8 cellular contexts compared by ENCODE assay signal in genomic region chr19:17718467-17718987, GRCh38. TPM values are rescaled to one million over a fixed set of nuclear protein-coding genes. Genes with fewer than 3 reads are reported as not detected.
A peak's percentile ranks its signal among the peaks of the same experiment; 100 is the strongest.
DNase-seq lines count a peak whose midpoint lies in the region; ATAC-seq and TF ChIP-seq lines count a peak whose summit lies in the region.

No MANE protein-coding gene starts in this region.

- peaks cover 3 to 17% of the 10 kb centered on the region in 2 donors for H3K36me3 Mint-ChIP-seq in CD14-positive monocyte
- H3K36me3 Mint-ChIP-seq in activated T-helper 1 cell treated with anti-CD3 and anti-CD28 coated beads, Interleukin-12 subunit alpha, Interleukin-12 subunit beta, Interleukin-2, Interleukin-4 antibody, amounts not matched to agents 30 ng/mL and 10 ng/mL and 1 ng/mL, durations not matched to agents 14 hours and 24 hours and 36 hours (ENCODE audit: low read depth), result peaks cover 7% of the 10 kb centered on the region

- H3K36me3 ChIP-seq in muscle layer of colon (ENCODE audit: insufficient read depth, low read length), result peaks cover 5% of the 10 kb centered on the region

- intact Hi-C loops in CD14-positive monocyte (cut with micrococcal nuclease), result loop anchor here in 1 of 2 donors (5.0 kb wide), 1 partner anchor 59 kb away; no protein-coding TSS in a partner anchor
- intact Hi-C loops in activated T-helper 1 cell treated with anti-CD3 and anti-CD28 coated beads, Interleukin-12 subunit alpha, Interleukin-12 subunit beta, Interleukin-2, Interleukin-4 antibody, amounts not matched to agents 30 ng/mL and 10 ng/mL and 1 ng/mL, durations not matched to agents 14 hours and 24 hours and 36 hours (cut with micrococcal nuclease), result loop anchor here (1.0 to 2.0 kb wide), 2 partner anchors 66 to 163 kb away; partner anchors contain the start of gene COLGALT1

- H3K4me3 ChIP-seq in Jurkat, Clone E6-1 (ENCODE audit: low read length), result peak overlapping the region; percentile 79
- H3K4me3 ChIP-seq in muscle layer of colon (ENCODE audit: low read depth in 1 of 2, low read length in 2 of 2), result peak overlapping the region; percentile 64 to 96

- peaks cover 0 to 1% (median 0%) of the 10 kb centered on the region in 7 donors for H3K9me3 Mint-ChIP-seq in CD14-positive monocyte
- no peaks in the 10 kb centered on the region for H3K9me3 Mint-ChIP-seq in activated T-helper 1 cell treated with anti-CD3 and anti-CD28 coated beads, Interleukin-12 subunit alpha, Interleukin-12 subunit beta, Interleukin-2, Interleukin-4 antibody, amounts not matched to agents 30 ng/mL and 10 ng/mL and 1 ng/mL, durations not matched to agents 14 hours and 24 hours and 36 hours

- no peak overlapping the region for H3K27ac ChIP-seq in muscle layer of colon (ENCODE audit: low read depth, low read length)

- no peak for TF ChIP-seq CTCF in CD14-positive monocyte (IDR thresholded peaks at IDR 0.05)

- H3K4me1 ChIP-seq in muscle layer of colon (ENCODE audit: insufficient read depth, low read length), result peaks cover 31% of the 10 kb centered on the region

- H3K27ac Mint-ChIP-seq in CD14-positive monocyte, result peak overlapping the region; percentile 83 to 95 (median 91)
- peak overlapping the region; percentile 89 for H3K27ac Mint-ChIP-seq in activated T-helper 1 cell treated with anti-CD3 and anti-CD28 coated beads, Interleukin-12 subunit alpha, Interleukin-12 subunit beta, Interleukin-2, Interleukin-4 antibody, amounts not matched to agents 30 ng/mL and 10 ng/mL and 1 ng/mL, durations not matched to agents 14 hours and 24 hours and 36 hours

- no peak for DNase-seq in CD14-positive monocyte (ENCODE audit: low spot score)
- no peak for DNase-seq in Jurkat, Clone E6-1 (ENCODE audit: low read depth, low spot score)
- DNase-seq in activated T-helper 1 cell treated with anti-CD3 and anti-CD28 coated beads, Interleukin-12 subunit alpha, Interleukin-12 subunit beta, Interleukin-2, Interleukin-4 antibody, amounts not matched to agents 30 ng/mL and 10 ng/mL and 1 ng/mL, durations not matched to agents 14 hours and 24 hours and 36 hours (ENCODE audit: low spot score), result no peak
- no peak for DNase-seq in dermis blood vessel endothelial cell
- no peak for DNase-seq in stimulated activated CD4-positive, alpha-beta T cell treated with anti-CD3 and anti-CD28 coated beads, Interleukin-15, amount 100 ng/mL, for 24 hours
- no peak for DNase-seq in KG1 (lab: John Stamatoyannopoulos, UW)

- H3K9ac ChIP-seq in muscle layer of colon (ENCODE audit: low read length), result no peak overlapping the region

- no peak for ATAC-seq in GM19324 (IDR thresholded peaks at IDR 0.05; ENCODE audit: low FRiP score, unreplicated experiment)

- peak overlapping the region; percentile 77 to 84 for H3K4me3 Mint-ChIP-seq in CD14-positive monocyte
- H3K4me3 Mint-ChIP-seq in activated T-helper 1 cell treated with anti-CD3 and anti-CD28 coated beads, Interleukin-12 subunit alpha, Interleukin-12 subunit beta, Interleukin-2, Interleukin-4 antibody, amounts not matched to agents 30 ng/mL and 10 ng/mL and 1 ng/mL, durations not matched to agents 14 hours and 24 hours and 36 hours, result peak overlapping the region; percentile 87

- H3K27me3 ChIP-seq in muscle layer of colon (ENCODE audit: control insufficient read depth in 1 of 2, insufficient read depth in 2 of 2, low read length in 2 of 2), result no peaks in the 10 kb centered on the region

- peaks cover 0 to 4% (median 0%) of the 10 kb centered on the region in 3 donors for H3K27me3 Mint-ChIP-seq in CD14-positive monocyte (ENCODE audit: low read depth in 3 of 3)
- H3K27me3 Mint-ChIP-seq in activated T-helper 1 cell treated with anti-CD3 and anti-CD28 coated beads, Interleukin-12 subunit alpha, Interleukin-12 subunit beta, Interleukin-2, Interleukin-4 antibody, amounts not matched to agents 30 ng/mL and 10 ng/mL and 1 ng/mL, durations not matched to agents 14 hours and 24 hours and 36 hours (ENCODE audit: insufficient read depth), result peaks cover 2% of the 10 kb centered on the region

- peaks cover 58% of the 10 kb centered on the region for H3K4me1 Mint-ChIP-seq in CD14-positive monocyte
- peaks cover 43% of the 10 kb centered on the region for H3K4me1 Mint-ChIP-seq in activated T-helper 1 cell treated with anti-CD3 and anti-CD28 coated beads, Interleukin-12 subunit alpha, Interleukin-12 subunit beta, Interleukin-2, Interleukin-4 antibody, amounts not matched to agents 30 ng/mL and 10 ng/mL and 1 ng/mL, durations not matched to agents 14 hours and 24 hours and 36 hours (ENCODE audit: low read depth)

- H3K9me3 ChIP-seq in muscle layer of colon (ENCODE audit: low read length), result no peaks in the 10 kb centered on the region

RNA-seq across cellular contexts. Expression of gene MAP1S, which starts 0.8 kb away (rescaled TPM):
- polyA plus RNA-seq in CD14-positive monocyte, result 10 to 100 TPM; 27.5 to 28.3 TPM
- polyA plus RNA-seq in Jurkat, Clone E6-1 (2012; ENCODE audit: insufficient read depth, insufficient read length), result 47.2 TPM
- total RNA-seq in activated T-helper 1 cell treated with anti-CD3 and anti-CD28 coated beads, Interleukin-12 subunit alpha, Interleukin-12 subunit beta, Interleukin-2, Interleukin-4 antibody, amounts not matched to agents 30 ng/mL and 10 ng/mL and 1 ng/mL, durations not matched to agents 14 hours and 24 hours and 36 hours, result 81.7 and 83.7 TPM in 2 replicates
- total RNA-seq in dermis blood vessel endothelial cell, result 47.8 and 81.4 TPM in 2 replicates

RNA-seq across cellular contexts. Expression of gene UNC13A, which starts 30.4 kb away (rescaled TPM):
- polyA plus RNA-seq in CD14-positive monocyte, result not detected
- not detected for polyA plus RNA-seq in Jurkat, Clone E6-1 (2012; ENCODE audit: insufficient read depth, insufficient read length)
- total RNA-seq in activated T-helper 1 cell treated with anti-CD3 and anti-CD28 coated beads, Interleukin-12 subunit alpha, Interleukin-12 subunit beta, Interleukin-2, Interleukin-4 antibody, amounts not matched to agents 30 ng/mL and 10 ng/mL and 1 ng/mL, durations not matched to agents 14 hours and 24 hours and 36 hours, result 0.02 TPM in 1 of 2 replicates, not detected in the other
- under 0.01 and 0.09 TPM in 2 replicates for total RNA-seq in dermis blood vessel endothelial cell

RNA-seq across cellular contexts. Expression of gene FCHO1, which starts 32.8 kb away (rescaled TPM):
- polyA plus RNA-seq in CD14-positive monocyte, result 10 to 100 TPM; 11.4 to 13.4 TPM
- polyA plus RNA-seq in Jurkat, Clone E6-1 (2012; ENCODE audit: insufficient read depth, insufficient read length), result 50.0 TPM
- 88.6 and 93.6 TPM in 2 replicates for total RNA-seq in activated T-helper 1 cell treated with anti-CD3 and anti-CD28 coated beads, Interleukin-12 subunit alpha, Interleukin-12 subunit beta, Interleukin-2, Interleukin-4 antibody, amounts not matched to agents 30 ng/mL and 10 ng/mL and 1 ng/mL, durations not matched to agents 14 hours and 24 hours and 36 hours
- total RNA-seq in dermis blood vessel endothelial cell, result 0.51 and 0.56 TPM in 2 replicates

Comparison
In these comparisons a context has a peak if more than half of its experiments do, and no peak if none do; other contexts are left out.
1. RNA of gene FCHO1, which starts 32.8 kb away (total RNA-seq): 88.6 to 93.6 TPM in activated T-helper 1 cell treated with anti-CD3 and anti-CD28 coated beads, Interleukin-12 subunit alpha, Interleukin-12 subunit beta, Interleukin-2, Interleukin-4 antibody, amounts not matched to agents 30 ng/mL and 10 ng/mL and 1 ng/mL, durations not matched to agents 14 hours and 24 hours and 36 hours; 0.51 to 0.56 TPM in dermis blood vessel endothelial cell; every median in the first group is over 10 times any median in the second.